Comparison of ENCODE assay signal across 21 cellular contexts in genomic region chrX:65831268-65831667, GRCh38.
DNase-seq lines count a peak whose midpoint lies in the region; ATAC-seq, FAIRE-seq and TF ChIP-seq lines count a peak whose summit lies in the region.
"Had no signal": no experiment of that assay in that cellular context is flagged by ENCODE, and none has a peak within 500 bp of the region (broad histone marks: within the 10 kb centered on the region; RNA-seq: fewer than 3 reads in every experiment).

No MANE protein-coding gene starts in this region.

- H3K4me3 Mint-ChIP-seq in stimulated activated effector memory CD8-positive, alpha-beta T cell treated with anti-CD3 and anti-CD28 coated beads, Interleukin-12 subunit alpha, Interleukin-12 subunit beta, amount 100 ng/mL, for 72 hours: no peak overlapping the region
- H3K4me3 Mint-ChIP-seq: CD4-positive, alpha-beta T cell; CD8-positive, alpha-beta T cell had no signal

- ATAC-seq in mucosa of descending colon (peak; percentile 54), GM19395 (IDR thresholded peaks at IDR 0.05; ENCODE audit: unreplicated experiment) (no peak), HG02884 (IDR thresholded peaks at IDR 0.05; ENCODE audit: unreplicated experiment) (no peak)
- ATAC-seq in stimulated activated effector memory CD8-positive, alpha-beta T cell treated with anti-CD3 and anti-CD28 coated beads, Interleukin-12 subunit alpha, Interleukin-12 subunit beta, amount 100 ng/mL, for 72 hours: no peak
- ATAC-seq: CD8-positive, alpha-beta T cell had no signal

- no peaks in the 10 kb centered on the region for H3K4me1 Mint-ChIP-seq in stimulated activated effector memory CD8-positive, alpha-beta T cell treated with anti-CD3 and anti-CD28 coated beads, Interleukin-12 subunit alpha, Interleukin-12 subunit beta, amount 100 ng/mL, for 72 hours

- H3K27ac Mint-ChIP-seq in stimulated activated effector memory CD8-positive, alpha-beta T cell treated with anti-CD3 and anti-CD28 coated beads, Interleukin-12 subunit alpha, Interleukin-12 subunit beta, amount 100 ng/mL, for 72 hours: peak overlapping the region; percentile 12
- H3K27ac Mint-ChIP-seq: CD4-positive, alpha-beta T cell; CD8-positive, alpha-beta T cell had no signal

- no peaks in the 10 kb centered on the region for H3K36me3 Mint-ChIP-seq in stimulated activated effector memory CD8-positive, alpha-beta T cell treated with anti-CD3 and anti-CD28 coated beads, Interleukin-12 subunit alpha, Interleukin-12 subunit beta, amount 100 ng/mL, for 72 hours
- H3K36me3 Mint-ChIP-seq: CD8-positive, alpha-beta T cell had no signal

- no peaks in the 10 kb centered on the region for H3K9me3 ChIP-seq in mucosa of descending colon
- H3K9me3 ChIP-seq: BE2C, BLaER1, Caco-2 had no signal

- FAIRE-seq in GM19239 (lab: Jason Lieb, UNC): peak; percentile 48
- FAIRE-seq: A204.1, D721Med, G401.6, GM12891 had no signal

- H3K4me1 ChIP-seq in mucosa of descending colon (ENCODE audit: low read depth): no peaks in the 10 kb centered on the region
- H3K4me1 ChIP-seq: BE2C, BLaER1, Caco-2 had no signal

- TF ChIP-seq CTCF in mucosa of descending colon (IDR thresholded peaks at IDR 0.05): no peak

- no peaks in the 10 kb centered on the region for H3K36me3 ChIP-seq in mucosa of descending colon (ENCODE audit: low read depth)
- H3K36me3 ChIP-seq: BE2C, BLaER1 had no signal

- no peak for DNase-seq in GM19239 (ENCODE audit: insufficient read length, low spot score)
- no peak for DNase-seq in mucosa of descending colon
- DNase-seq in stimulated activated effector memory CD8-positive, alpha-beta T cell treated with anti-CD3 and anti-CD28 coated beads, Interleukin-12 subunit alpha, Interleukin-12 subunit beta, amount 100 ng/mL, for 72 hours (ENCODE audit: low spot score in 2 of 2): no peak
- no peak for DNase-seq in NCI-H2029 (lab: John Stamatoyannopoulos, UW)
- DNase-seq: 8988T; ACHN; BE2C; C1 segment of cervical spinal cord; Caco-2; Calu3; CD4-positive, alpha-beta T cell; CD8-positive, alpha-beta T cell; DMS79 treated with DMSO at 0.1 percent for 48 hours; GF-D8 had no signal

- intact Hi-C loops in mucosa of descending colon (cut with DNase I, micrococcal nuclease): no loop called here

- no peaks in the 10 kb centered on the region for H3K9me3 Mint-ChIP-seq in stimulated activated effector memory CD8-positive, alpha-beta T cell treated with anti-CD3 and anti-CD28 coated beads, Interleukin-12 subunit alpha, Interleukin-12 subunit beta, amount 100 ng/mL, for 72 hours
- H3K9me3 Mint-ChIP-seq: CD4-positive, alpha-beta T cell; CD8-positive, alpha-beta T cell had no signal

- no peak overlapping the region for H3K4me3 ChIP-seq in mucosa of descending colon
- H3K4me3 ChIP-seq: BLaER1 had no signal
